Comparison of ENCODE assay signal across 8 cellular contexts in genomic region chr2:30232801-30233130, GRCh38. TPM values are rescaled to one million over a fixed set of nuclear protein-coding genes. Genes with fewer than 3 reads are reported as not detected.
DNase-seq lines count a peak whose midpoint lies in the region; ATAC-seq and TF ChIP-seq lines count a peak whose summit lies in the region.

No MANE protein-coding gene starts in this region.

- ATAC-seq in HG02798 (IDR thresholded peaks at IDR 0.05; ENCODE audit: poor library complexity, unreplicated experiment) (no peak), HG03378 (IDR thresholded peaks at IDR 0.05; ENCODE audit: unreplicated experiment) (no peak), HG02571 (IDR thresholded peaks at IDR 0.05; ENCODE audit: unreplicated experiment) (no peak)

- H3K27me3 Mint-ChIP-seq in activated CD4-positive, alpha-beta memory T cell treated with anti-CD3 and anti-CD28 coated beads for 36 hours: no peaks in the 10 kb centered on the region

- DNase-seq in NCI-H524 (lab: John Stamatoyannopoulos, UW) (peak; percentile 42 to 65), NCI-H524 treated with DMSO at 0.1 percent for 48 hours (lab: John Stamatoyannopoulos, UW) (no peak), fibroblast of the aortic adventitia (ENCODE audit: low read depth) (peak; percentile 41), skeletal muscle cell (ENCODE audit: low read depth) (no peak)
- DNase-seq in activated CD4-positive, alpha-beta memory T cell treated with anti-CD3 and anti-CD28 coated beads for 36 hours: peak; percentile 50

- POLR2A ChIA-PET in activated CD4-positive, alpha-beta memory T cell treated with anti-CD3 and anti-CD28 coated beads for 36 hours (lab: Charles Lee): interaction anchor here (1.0 to 8.8 kb wide), 19 partner anchors 8 to 379 kb away, joined by 3 to 114 read pairs (median 6); partner anchors contain the start of genes LCLAT1 and YPEL5

- intact Hi-C loops in activated CD4-positive, alpha-beta memory T cell treated with anti-CD3 and anti-CD28 coated beads for 36 hours (cut with micrococcal nuclease): no loop called here

- peak overlapping the region; percentile 94 for H3K27ac Mint-ChIP-seq in activated CD4-positive, alpha-beta memory T cell treated with anti-CD3 and anti-CD28 coated beads for 36 hours

- TF ChIP-seq CTCF in fibroblast of the aortic adventitia (IDR thresholded peaks at IDR 0.05; ENCODE audit: insufficient read depth, low read length): no peak

- H3K36me3 Mint-ChIP-seq in activated CD4-positive, alpha-beta memory T cell treated with anti-CD3 and anti-CD28 coated beads for 36 hours: peaks cover 35% of the 10 kb centered on the region

- no peaks in the 10 kb centered on the region for H3K9me3 Mint-ChIP-seq in activated CD4-positive, alpha-beta memory T cell treated with anti-CD3 and anti-CD28 coated beads for 36 hours

- H3K4me3 ChIP-seq in fibroblast of the aortic adventitia (ENCODE audit: low read depth, low read length): peak overlapping the region; percentile 83
- peak overlapping the region; percentile 73 for H3K4me3 ChIP-seq in skeletal muscle cell (ENCODE audit: low read depth, low read length)

- H3K4me1 Mint-ChIP-seq in activated CD4-positive, alpha-beta memory T cell treated with anti-CD3 and anti-CD28 coated beads for 36 hours (ENCODE audit: low read depth): peaks cover 64% of the 10 kb centered on the region

- CTCF ChIA-PET in activated CD4-positive, alpha-beta memory T cell treated with anti-CD3 and anti-CD28 coated beads for 36 hours (lab: Charles Lee): interaction anchor here (1.9 to 5.5 kb wide), 4 partner anchors 24 to 478 kb away, joined by 5 to 30 read pairs (median 18); no protein-coding TSS in a partner anchor

- peak overlapping the region; percentile 70 for H3K4me3 Mint-ChIP-seq in activated CD4-positive, alpha-beta memory T cell treated with anti-CD3 and anti-CD28 coated beads for 36 hours

RNA-seq across cellular contexts. Expression of gene LBH, which starts 1.4 kb away (rescaled TPM):
- total RNA-seq in activated CD4-positive, alpha-beta memory T cell treated with anti-CD3 and anti-CD28 coated beads for 36 hours: 100 to 1,000 TPM; 109 to 112 TPM
- 21.1 and 61.2 TPM in 2 replicates for total RNA-seq in fibroblast of the aortic adventitia (ENCODE audit: low replicate concordance)

Comparison
In these comparisons a context has a peak if more than half of its experiments do, and no peak if none do; other contexts are left out.
1. DNase-seq: peak in NCI-H524 (2 of 2), activated CD4-positive, alpha-beta memory T cell treated with anti-CD3 and anti-CD28 coated beads for 36 hours (single experiment) and fibroblast of the aortic adventitia (single experiment); none in NCI-H524 treated with DMSO at 0.1 percent for 48 hours (single experiment) and skeletal muscle cell (single experiment).